Comparison of ENCODE assay signal across 1 cellular context in genomic region chr10:43648392-43649148, GRCh38.
TF ChIP-seq lines count a peak whose summit lies in the region.

TSS of gene ZNF32 (minus strand) at chr10:43648881. CDS start at chr10:43646133, 2,748 bp downstream.

TF ChIP-seq in K562, 482 proteins besides CTCF, POLR2A, EP300 and RAD21 (continued from another document and continues in another):
- TF ChIP-seq, protein P1, sequence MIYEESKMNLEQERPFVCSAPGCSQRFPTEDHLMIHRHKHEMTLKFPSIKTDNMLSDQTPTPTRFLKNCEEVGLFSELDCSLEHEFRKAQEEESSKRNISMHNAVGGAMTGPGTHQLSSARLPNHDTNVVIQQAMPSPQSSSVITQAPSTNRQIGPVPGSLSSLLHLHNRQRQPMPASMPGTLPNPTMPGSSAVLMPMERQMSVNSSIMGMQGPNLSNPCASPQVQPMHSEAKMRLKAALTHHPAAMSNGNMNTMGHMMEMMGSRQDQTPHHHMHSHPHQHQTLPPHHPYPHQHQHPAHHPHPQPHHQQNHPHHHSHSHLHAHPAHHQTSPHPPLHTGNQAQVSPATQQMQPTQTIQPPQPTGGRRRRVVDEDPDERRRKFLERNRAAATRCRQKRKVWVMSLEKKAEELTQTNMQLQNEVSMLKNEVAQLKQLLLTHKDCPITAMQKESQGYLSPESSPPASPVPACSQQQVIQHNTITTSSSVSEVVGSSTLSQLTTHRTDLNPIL (CRISPR knock-in tag; IDR thresholded peaks at IDR 0.05): no peak
- TF ChIP-seq SMC3 (conservative IDR thresholded peaks at IDR 0.05; ENCODE audit: insufficient read depth, low read depth, low read length) (no peak), WHSC1 (IDR thresholded peaks at IDR 0.05; ENCODE audit: low read length) (no peak), ZC3H8 (IDR thresholded peaks at IDR 0.05) (no peak), CREM (IDR thresholded peaks at IDR 0.05; ENCODE audit: low read depth) (peak; percentile 46; the same call in 1 of the 2 replicates), HSF4 (CRISPR knock-in tag; IDR thresholded peaks at IDR 0.05; ENCODE audit: borderline replicate concordance) (no peak), NFE2L1 (tag; IDR thresholded peaks at IDR 0.05; ENCODE audit: borderline replicate concordance, low read depth) (no peak), MXI1 (IDR thresholded peaks at IDR 0.05; ENCODE audit: low read depth, low read length) (no peak), KAT7 (CRISPR knock-in tag; IDR thresholded peaks at IDR 0.05; ENCODE audit: borderline replicate concordance) (0 out of 2 replicates have a peak, but pooled peaks have one; percentile 41), CBX2 (IDR thresholded peaks at IDR 0.05; ENCODE audit: insufficient read depth, low read length, poor library complexity, severe bottlenecking) (no peak), CXXC5 (CRISPR knock-in tag; IDR thresholded peaks at IDR 0.05) (peak; percentile 92), RAD51 (IDR thresholded peaks at IDR 0.05; ENCODE audit: borderline replicate concordance, low read depth) (no peak), NFYB (IDR thresholded peaks at IDR 0.05; ENCODE audit: extremely low read depth, insufficient read length) (no peak), ZNF282 (CRISPR knock-in tag; IDR thresholded peaks at IDR 0.05) (no peak; the same call in 1 of the 2 replicates), ZMIZ1 (IDR thresholded peaks at IDR 0.05; ENCODE audit: low read depth in 2 of 2, low read length in 2 of 2) (0 out of 4 replicates have a peak, but pooled peaks of 1 of the 2 experiments have one; percentile 4), OTX1 (CRISPR knock-in tag; IDR thresholded peaks at IDR 0.05) (no peak), SNAPC5 (CRISPR knock-in tag; IDR thresholded peaks at IDR 0.05) (no peak), FOXK1 (CRISPR knock-in tag; IDR thresholded peaks at IDR 0.05; ENCODE audit: borderline replicate concordance) (no peak), ZZZ3 (IDR thresholded peaks at IDR 0.05) (no peak), EHMT2 (IDR thresholded peaks at IDR 0.05) (no peak), ZNF655 (CRISPR knock-in tag; IDR thresholded peaks at IDR 0.05) (no peak), FOSL1 (tag; conservative IDR thresholded peaks at IDR 0.05) (no peak), KLF6 (CRISPR knock-in tag; IDR thresholded peaks at IDR 0.05; ENCODE audit: borderline replicate concordance) (no peak), TSHZ1 (CRISPR knock-in tag; IDR thresholded peaks at IDR 0.05) (no peak), SMARCB1 (IDR thresholded peaks at IDR 0.05; ENCODE audit: insufficient read length, low read depth) (no peak), HDAC2 (IDR thresholded peaks at IDR 0.05) (no peak), CC2D1A (IDR thresholded peaks at IDR 0.05) (no peak), STAG1 (CRISPR knock-in tag; IDR thresholded peaks at IDR 0.05; ENCODE audit: borderline replicate concordance) (no peak), COPS2 (conservative IDR thresholded peaks at IDR 0.05) (no peak), ZNF408 (CRISPR knock-in tag; IDR thresholded peaks at IDR 0.05; ENCODE audit: low read depth) (no peak), PHF20 (IDR thresholded peaks at IDR 0.05; ENCODE audit: partially characterized antibody) (peak; percentile 81), RFX1 (IDR thresholded peaks at IDR 0.05) (no peak), PRMT5 (CRISPR knock-in tag; IDR thresholded peaks at IDR 0.05) (no peak), ZNF143 (CRISPR knock-in tag; IDR thresholded peaks at IDR 0.05) (peak; percentile 93)
- TF ChIP-seq, protein P2, sequence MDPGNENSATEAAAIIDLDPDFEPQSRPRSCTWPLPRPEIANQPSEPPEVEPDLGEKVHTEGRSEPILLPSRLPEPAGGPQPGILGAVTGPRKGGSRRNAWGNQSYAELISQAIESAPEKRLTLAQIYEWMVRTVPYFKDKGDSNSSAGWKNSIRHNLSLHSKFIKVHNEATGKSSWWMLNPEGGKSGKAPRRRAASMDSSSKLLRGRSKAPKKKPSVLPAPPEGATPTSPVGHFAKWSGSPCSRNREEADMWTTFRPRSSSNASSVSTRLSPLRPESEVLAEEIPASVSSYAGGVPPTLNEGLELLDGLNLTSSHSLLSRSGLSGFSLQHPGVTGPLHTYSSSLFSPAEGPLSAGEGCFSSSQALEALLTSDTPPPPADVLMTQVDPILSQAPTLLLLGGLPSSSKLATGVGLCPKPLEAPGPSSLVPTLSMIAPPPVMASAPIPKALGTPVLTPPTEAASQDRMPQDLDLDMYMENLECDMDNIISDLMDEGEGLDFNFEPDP (CRISPR knock-in tag; IDR thresholded peaks at IDR 0.05): no peak
- TF ChIP-seq, protein P3, sequence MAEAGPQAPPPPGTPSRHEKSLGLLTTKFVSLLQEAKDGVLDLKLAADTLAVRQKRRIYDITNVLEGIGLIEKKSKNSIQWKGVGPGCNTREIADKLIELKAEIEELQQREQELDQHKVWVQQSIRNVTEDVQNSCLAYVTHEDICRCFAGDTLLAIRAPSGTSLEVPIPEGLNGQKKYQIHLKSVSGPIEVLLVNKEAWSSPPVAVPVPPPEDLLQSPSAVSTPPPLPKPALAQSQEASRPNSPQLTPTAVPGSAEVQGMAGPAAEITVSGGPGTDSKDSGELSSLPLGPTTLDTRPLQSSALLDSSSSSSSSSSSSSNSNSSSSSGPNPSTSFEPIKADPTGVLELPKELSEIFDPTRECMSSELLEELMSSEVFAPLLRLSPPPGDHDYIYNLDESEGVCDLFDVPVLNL (CRISPR knock-in tag; IDR thresholded peaks at IDR 0.05; ENCODE audit: low read depth): no peak
- TF ChIP-seq, protein P4, sequence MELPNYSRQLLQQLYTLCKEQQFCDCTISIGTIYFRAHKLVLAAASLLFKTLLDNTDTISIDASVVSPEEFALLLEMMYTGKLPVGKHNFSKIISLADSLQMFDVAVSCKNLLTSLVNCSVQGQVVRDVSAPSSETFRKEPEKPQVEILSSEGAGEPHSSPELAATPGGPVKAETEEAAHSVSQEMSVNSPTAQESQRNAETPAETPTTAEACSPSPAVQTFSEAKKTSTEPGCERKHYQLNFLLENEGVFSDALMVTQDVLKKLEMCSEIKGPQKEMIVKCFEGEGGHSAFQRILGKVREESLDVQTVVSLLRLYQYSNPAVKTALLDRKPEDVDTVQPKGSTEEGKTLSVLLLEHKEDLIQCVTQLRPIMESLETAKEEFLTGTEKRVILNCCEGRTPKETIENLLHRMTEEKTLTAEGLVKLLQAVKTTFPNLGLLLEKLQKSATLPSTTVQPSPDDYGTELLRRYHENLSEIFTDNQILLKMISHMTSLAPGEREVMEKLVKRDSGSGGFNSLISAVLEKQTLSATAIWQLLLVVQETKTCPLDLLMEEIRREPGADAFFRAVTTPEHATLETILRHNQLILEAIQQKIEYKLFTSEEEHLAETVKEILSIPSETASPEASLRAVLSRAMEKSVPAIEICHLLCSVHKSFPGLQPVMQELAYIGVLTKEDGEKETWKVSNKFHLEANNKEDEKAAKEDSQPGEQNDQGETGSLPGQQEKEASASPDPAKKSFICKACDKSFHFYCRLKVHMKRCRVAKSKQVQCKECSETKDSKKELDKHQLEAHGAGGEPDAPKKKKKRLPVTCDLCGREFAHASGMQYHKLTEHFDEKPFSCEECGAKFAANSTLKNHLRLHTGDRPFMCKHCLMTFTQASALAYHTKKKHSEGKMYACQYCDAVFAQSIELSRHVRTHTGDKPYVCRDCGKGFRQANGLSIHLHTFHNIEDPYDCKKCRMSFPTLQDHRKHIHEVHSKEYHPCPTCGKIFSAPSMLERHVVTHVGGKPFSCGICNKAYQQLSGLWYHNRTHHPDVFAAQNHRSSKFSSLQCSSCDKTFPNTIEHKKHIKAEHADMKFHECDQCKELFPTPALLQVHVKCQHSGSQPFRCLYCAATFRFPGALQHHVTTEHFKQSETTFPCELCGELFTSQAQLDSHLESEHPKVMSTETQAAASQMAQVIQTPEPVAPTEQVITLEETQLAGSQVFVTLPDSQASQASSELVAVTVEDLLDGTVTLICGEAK (IDR thresholded peaks at IDR 0.05): no peak; the same call in 1 of the 2 replicates
- TF ChIP-seq, protein P4 (CRISPR knock-in tag; IDR thresholded peaks at IDR 0.05): no peak
- TF ChIP-seq, protein P5, sequence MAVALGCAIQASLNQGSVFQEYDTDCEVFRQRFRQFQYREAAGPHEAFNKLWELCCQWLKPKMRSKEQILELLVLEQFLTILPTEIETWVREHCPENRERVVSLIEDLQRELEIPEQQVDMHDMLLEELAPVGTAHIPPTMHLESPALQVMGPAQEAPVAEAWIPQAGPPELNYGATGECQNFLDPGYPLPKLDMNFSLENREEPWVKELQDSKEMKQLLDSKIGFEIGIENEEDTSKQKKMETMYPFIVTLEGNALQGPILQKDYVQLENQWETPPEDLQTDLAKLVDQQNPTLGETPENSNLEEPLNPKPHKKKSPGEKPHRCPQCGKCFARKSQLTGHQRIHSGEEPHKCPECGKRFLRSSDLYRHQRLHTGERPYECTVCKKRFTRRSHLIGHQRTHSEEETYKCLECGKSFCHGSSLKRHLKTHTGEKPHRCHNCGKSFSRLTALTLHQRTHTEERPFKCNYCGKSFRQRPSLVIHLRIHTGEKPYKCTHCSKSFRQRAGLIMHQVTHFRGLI (CRISPR knock-in tag; IDR thresholded peaks at IDR 0.05): no peak
